In genomic region chr20:45564760-45565276, GRCh38 we compare ENCODE assay signal across 31 cellular contexts. TPM values are rescaled to one million over a fixed set of nuclear protein-coding genes. Genes with fewer than 3 reads are reported as not detected.
A peak's percentile ranks its signal among the peaks of the same experiment; 100 is the strongest.
DNase-seq lines count a peak whose midpoint lies in the region; ATAC-seq, FAIRE-seq and TF ChIP-seq lines count a peak whose summit lies in the region.
"Had no signal": no experiment of that assay in that cellular context is flagged by ENCODE, and none has a peak within 500 bp of the region (broad histone marks: within the 10 kb centered on the region; RNA-seq: fewer than 3 reads in every experiment).

No MANE protein-coding gene starts in this region.

- no peaks in the 10 kb centered on the region for H3K79me2 ChIP-seq in K562 (ENCODE audit: control insufficient read depth, insufficient read depth, low read length)

- H3K27me3 ChIP-seq in K562 (ENCODE audit: control insufficient read depth in 2 of 2, insufficient read depth in 2 of 2, low read length in 2 of 2): no peaks in the 10 kb centered on the region
- H3K27me3 ChIP-seq: BLaER1 had no signal

- H3K4me2 ChIP-seq in K562 (ENCODE audit: insufficient read depth, low read length): no peak overlapping the region
- H3K4me2 ChIP-seq: BLaER1 had no signal

- no peak overlapping the region for H3K4me3 Mint-ChIP-seq in progenitor cell of endocrine pancreas (ENCODE audit: low read depth)
- H3K4me3 Mint-ChIP-seq: CD14-positive monocyte; CD4-positive, alpha-beta memory T cell; CD4-positive, CD25-positive, alpha-beta regulatory T cell; CD8-positive, alpha-beta memory T cell had no signal

- H3K9me3 ChIP-seq in HEK293 (ENCODE audit: control insufficient read depth, insufficient read depth, low read depth, low read length) (no peaks in the 10 kb centered on the region), K562 (replicated peaks; ENCODE audit: control insufficient read depth, insufficient read depth, low read depth, low read length) (no peaks in the 10 kb centered on the region)
- H3K9me3 ChIP-seq: BE2C, BLaER1 had no signal

- intact Hi-C loops in K562 (cut with micrococcal nuclease): no loop called here
- intact Hi-C loops in lower leg skin (cut with DNase I; ENCODE audit: low total_unique reads): no loop called here

- peak overlapping the region; percentile 64 for H3K27ac Mint-ChIP-seq in progenitor cell of endocrine pancreas
- H3K27ac Mint-ChIP-seq: CD4-positive, alpha-beta memory T cell; CD4-positive, CD25-positive, alpha-beta regulatory T cell; CD8-positive, alpha-beta memory T cell had no signal

- WGBS in K562 (ENCODE audit: insufficient coverage, low coverage, missing lambda C conversion rate): 0% methylated on average over 2 of the region's 2 CpGs
- WGBS in lower leg skin, 2 donors: 82 to 91% methylated on average over 2 of the region's 2 CpGs

- no peaks in the 10 kb centered on the region for H3K36me3 Mint-ChIP-seq in progenitor cell of endocrine pancreas (ENCODE audit: insufficient read depth)
- H3K36me3 Mint-ChIP-seq: CD14-positive monocyte; CD4-positive, alpha-beta memory T cell; CD4-positive, CD25-positive, alpha-beta regulatory T cell; CD8-positive, alpha-beta memory T cell had no signal

- POLR2A ChIA-PET in HEK293 (lab: Yijun Ruan, JAX): interaction anchor here (0.7 kb wide), 2 partner anchors 22 to 772 kb away, joined by 3 read pairs; no protein-coding TSS in a partner anchor
- POLR2A ChIA-PET in K562 (lab: Yijun Ruan, JAX): no interaction called here

- no peak for TF ChIP-seq CTCF in HEK293 (tag by site-specific recombination; IDR thresholded peaks at IDR 0.05)
- TF ChIP-seq CTCF in K562 (IDR thresholded peaks at IDR 0.05 in 2 of 3, conservative IDR thresholded peaks at IDR 0.05 in 1 of 3; ENCODE audit: insufficient read depth in 2 of 3, low read depth in 1 of 3, low read length in 3 of 3): no peak
- TF ChIP-seq CTCF in progenitor cell of endocrine pancreas (IDR thresholded peaks at IDR 0.05; ENCODE audit: unreplicated experiment): no peak
- TF ChIP-seq CTCF in lower leg skin (IDR thresholded peaks at IDR 0.05): no peak

- no peak for TF ChIP-seq RAD21 in K562 (CRISPR knock-in tag; conservative IDR thresholded peaks at IDR 0.05 in 1 of 2, IDR thresholded peaks at IDR 0.05 in 1 of 2)

- H3K27ac ChIP-seq in HEK293 (ENCODE audit: extremely low read depth, low read depth, low read length) (no peak overlapping the region), K562 (ENCODE audit: extremely low read depth, low read depth, low read length) (no peak overlapping the region)
- H3K27ac ChIP-seq: BLaER1 had no signal

- peaks cover 9% of the 10 kb centered on the region for H3K4me1 Mint-ChIP-seq in progenitor cell of endocrine pancreas (ENCODE audit: low read depth)
- H3K4me1 Mint-ChIP-seq: CD14-positive monocyte; CD4-positive, alpha-beta memory T cell; CD4-positive, CD25-positive, alpha-beta regulatory T cell; CD8-positive, alpha-beta memory T cell had no signal

- H3K4me3 ChIP-seq in HEK293 (ENCODE audit: low read depth, low read length) (no peak overlapping the region), K562 (no peak overlapping the region), lower leg skin (ENCODE audit: low read depth, poor library complexity, severe bottlenecking) (no peak overlapping the region)
- H3K4me3 ChIP-seq: BLaER1, GM12878 had no signal

- H2AFZ ChIP-seq in K562 (ENCODE audit: low read depth, low read length): no peak overlapping the region

- H3K9ac ChIP-seq in K562 (ENCODE audit: insufficient read depth in 1 of 2, low read depth in 2 of 2, low read length in 2 of 2): no peak overlapping the region
- H3K9ac ChIP-seq: BLaER1 had no signal

- in situ Hi-C loops in K562 (cut with MboI): no loop called here

- TF ChIP-seq EP300 in K562 (IDR thresholded peaks at IDR 0.05; ENCODE audit: low read length): no peak

- CTCF ChIA-PET in HEK293 (lab: Yijun Ruan, JAX): interaction anchor here (0.6 kb wide), 1 partner anchor 116 kb away, joined by 3 read pairs; no protein-coding TSS in a partner anchor
- CTCF ChIA-PET in K562 (lab: Yijun Ruan, JAX; ENCODE audit: low intra/inter-chr PET ratio): no interaction called here

- FAIRE-seq in K562 (lab: Jason Lieb, UNC): no peak
- FAIRE-seq: A204.1, GM12878, GM12892, GM18507, GM19239 had no signal

- no peak for ATAC-seq in K562
- no peak for ATAC-seq in GM18511 (IDR thresholded peaks at IDR 0.05; ENCODE audit: unreplicated experiment)
- ATAC-seq: GM12878 had no signal

- H3K9me3 Mint-ChIP-seq in progenitor cell of endocrine pancreas (ENCODE audit: low read depth): no peaks in the 10 kb centered on the region

- no TSS peak for BruUV-seq in K562 (replicated peaks; lab: Mats Ljungman, UMichigan)

- peaks cover 6% of the 10 kb centered on the region for H3K27me3 Mint-ChIP-seq in progenitor cell of endocrine pancreas

- H3K36me3 ChIP-seq in HEK293 (ENCODE audit: control insufficient read depth in 2 of 2, insufficient read depth in 1 of 2, low read length in 2 of 2) (no peaks in the 10 kb centered on the region), K562 (ENCODE audit: control insufficient read depth, insufficient read depth, low read length) (no peaks in the 10 kb centered on the region)
- H3K36me3 ChIP-seq: BE2C, BLaER1 had no signal

- no peaks in the 10 kb centered on the region for H4K20me1 ChIP-seq in K562 (replicated peaks; ENCODE audit: control insufficient read depth, insufficient read depth, low read length)
- H4K20me1 ChIP-seq: BLaER1 had no signal

- TF ChIP-seq POLR2A in K562 (conservative IDR thresholded peaks at IDR 0.05) (no peak), lower leg skin (IDR thresholded peaks at IDR 0.05) (no peak)

- DNase-seq in K562 (ENCODE audit: extremely low read depth in 1 of 4, low spot score in 3 of 4): no peak
- DNase-seq in progenitor cell of endocrine pancreas (ENCODE audit: low spot score, unreplicated experiment): no peak
- DNase-seq in lower leg skin (ENCODE audit: low spot score in 2 of 2): no peak
- no peak for DNase-seq in NCI-H510A treated with DMSO at 0.1 percent for 48 hours (lab: John Stamatoyannopoulos, UW)
- DNase-seq: 8988T; ACHN; BE2C; C1 segment of cervical spinal cord; CD4-positive, alpha-beta memory T cell; CD4-positive, CD25-positive, alpha-beta regulatory T cell; CD8-positive, alpha-beta memory T cell; COR-L47; DMS 273 treated with DMSO at 0.1 percent for 48 hours; DMS153; DMS79; DND-41; EL; GDM1 had no signal

- H3K4me1 ChIP-seq in HEK293 (ENCODE audit: control insufficient read depth, insufficient read depth, low read length) (no peaks in the 10 kb centered on the region), K562 (replicated peaks in 1 of 2; ENCODE audit: control insufficient read depth in 2 of 2, insufficient read depth in 2 of 2, low read length in 2 of 2) (no peaks in the 10 kb centered on the region)
- H3K4me1 ChIP-seq: BE2C had no signal

- H3K9me1 ChIP-seq in K562 (ENCODE audit: control insufficient read depth, insufficient read depth, low read length): no peaks in the 10 kb centered on the region

RNA-seq across cellular contexts. Expression of gene WFDC8, which starts 14.3 kb away (rescaled TPM):
- not detected in 2 replicates for total RNA-seq in K562 (2011; cell fraction: chromatin; rRNA removed; ENCODE audit: low replicate concordance)
- total RNA-seq in K562 (2011; cell fraction: nucleolus; rRNA removed): not detected in 2 replicates
- not detected in 2 replicates for total RNA-seq in K562 (2011; cell fraction: nucleoplasm; rRNA removed)
- total RNA-seq in K562 (2014; rRNA removed): not detected in 2 replicates
- total RNA-seq in K562 (2014; rRNA removed; fragmentation: Illumina TruSeq; extraction: Trizol): not detected in 2 replicates
- not detected in 2 replicates for total RNA-seq in K562 (2015; rRNA removed; fragmentation: Illumina TruSeq; extraction: Trizol)
- not detected in 2 replicates for total RNA-seq in K562 (2021)
- not detected in 2 replicates for polyA plus RNA-seq in K562 (2011; rRNA removed)
- polyA plus RNA-seq in K562 (2011; cell fraction: cytosol; rRNA removed): not detected in 2 replicates
- not detected in 2 replicates for polyA plus RNA-seq in K562 (2011; cell fraction: nucleus; rRNA removed)
- polyA plus RNA-seq in K562 (2012): not detected in 2 replicates
- not detected in 2 replicates for polyA plus RNA-seq in K562 (2014; fragmentation: Illumina TruSeq; extraction: Trizol)
- polyA plus RNA-seq in K562 (2014; fragmentation: Nextera tagmentation; extraction: Ambion mirVana): not detected
- polyA plus RNA-seq in K562 (2014; rRNA removed): not detected in 2 replicates
- not detected in 2 replicates for polyA minus RNA-seq in K562 (2011; rRNA and poly(A)+ RNA removed)
- not detected in 2 replicates for polyA minus RNA-seq in K562 (2011; cell fraction: cytosol; rRNA and poly(A)+ RNA removed)
- not detected in 2 replicates for polyA minus RNA-seq in K562 (2011; cell fraction: nucleus; rRNA and poly(A)+ RNA removed)
- not detected in 2 replicates for total RNA-seq in progenitor cell of endocrine pancreas
- not detected for total RNA-seq in lower leg skin
- total RNA-seq: A673; CD4-positive, alpha-beta memory T cell; CD4-positive, CD25-positive, alpha-beta regulatory T cell; CD8-positive, alpha-beta memory T cell; Daoy; G401; GM12878 had no signal
- polyA plus RNA-seq: AG04450; CD14-positive monocyte; CD4-positive, alpha-beta memory T cell; CD4-positive, CD25-positive, alpha-beta regulatory T cell; CD8-positive, alpha-beta memory T cell; GM12878 had no signal

RNA-seq across cellular contexts. Expression of gene EPPIN, which starts 17.6 kb away (rescaled TPM):
- total RNA-seq in K562 (2011; cell fraction: chromatin; rRNA removed; ENCODE audit: low replicate concordance): not detected in 2 replicates
- total RNA-seq in K562 (2011; cell fraction: nucleolus; rRNA removed): not detected in 2 replicates
- not detected in 2 replicates for total RNA-seq in K562 (2011; cell fraction: nucleoplasm; rRNA removed)
- not detected in 2 replicates for total RNA-seq in K562 (2014; rRNA removed)
- total RNA-seq in K562 (2014; rRNA removed; fragmentation: Illumina TruSeq; extraction: Trizol): not detected in 2 replicates
- not detected in 2 replicates for total RNA-seq in K562 (2015; rRNA removed; fragmentation: Illumina TruSeq; extraction: Trizol)
- total RNA-seq in K562 (2021): not detected in 2 replicates
- polyA plus RNA-seq in K562 (2011; rRNA removed): not detected in 2 replicates
- polyA plus RNA-seq in K562 (2011; cell fraction: cytosol; rRNA removed): not detected in 2 replicates
- not detected in 2 replicates for polyA plus RNA-seq in K562 (2011; cell fraction: nucleus; rRNA removed)
- not detected in 2 replicates for polyA plus RNA-seq in K562 (2012)
- polyA plus RNA-seq in K562 (2014; fragmentation: Illumina TruSeq; extraction: Trizol): not detected in 2 replicates
- polyA plus RNA-seq in K562 (2014; fragmentation: Nextera tagmentation; extraction: Ambion mirVana): not detected
- not detected in 2 replicates for polyA plus RNA-seq in K562 (2014; rRNA removed)
- not detected in 2 replicates for polyA minus RNA-seq in K562 (2011; rRNA and poly(A)+ RNA removed)
- polyA minus RNA-seq in K562 (2011; cell fraction: cytosol; rRNA and poly(A)+ RNA removed): not detected in 2 replicates
- polyA minus RNA-seq in K562 (2011; cell fraction: nucleus; rRNA and poly(A)+ RNA removed): not detected in 2 replicates
- not detected in 2 replicates for total RNA-seq in progenitor cell of endocrine pancreas
- not detected for total RNA-seq in lower leg skin
- total RNA-seq: A673; CD4-positive, alpha-beta memory T cell; CD4-positive, CD25-positive, alpha-beta regulatory T cell; CD8-positive, alpha-beta memory T cell; Daoy; G401; GM12878 had no signal
- polyA plus RNA-seq: AG04450; CD14-positive monocyte; CD4-positive, alpha-beta memory T cell; CD4-positive, CD25-positive, alpha-beta regulatory T cell; CD8-positive, alpha-beta memory T cell; GM12878 had no signal

RNA-seq across cellular contexts. Expression of gene WFDC6, which starts 25.5 kb away (rescaled TPM):
- total RNA-seq in K562 (2011; cell fraction: chromatin; rRNA removed; ENCODE audit: low replicate concordance): not detected in 2 replicates
- not detected in 2 replicates for total RNA-seq in K562 (2011; cell fraction: nucleolus; rRNA removed)
- total RNA-seq in K562 (2011; cell fraction: nucleoplasm; rRNA removed): not detected in 2 replicates
- total RNA-seq in K562 (2014; rRNA removed) (not detected in 2 replicates), K562 (2014; rRNA removed; fragmentation: Illumina TruSeq; extraction: Trizol) (not detected in 2 replicates), K562 (2015; rRNA removed; fragmentation: Illumina TruSeq; extraction: Trizol) (not detected in 2 replicates), K562 (2021) (not detected in 2 replicates), progenitor cell of endocrine pancreas (not detected in 2 replicates), lower leg skin (1 to 10 TPM in 1 of 4 donors, not detected in 3; 1.6 TPM)
- polyA plus RNA-seq in K562 (2011; rRNA removed) (not detected in 2 replicates), K562 (2014; fragmentation: Illumina TruSeq; extraction: Trizol) (not detected in 2 replicates), K562 (2014; fragmentation: Nextera tagmentation; extraction: Ambion mirVana) (not detected), K562 (2014; rRNA removed) (not detected in 2 replicates)
- not detected in 2 replicates for polyA plus RNA-seq in K562 (2011; cell fraction: cytosol; rRNA removed)
- not detected in 2 replicates for polyA plus RNA-seq in K562 (2011; cell fraction: nucleus; rRNA removed)
- polyA plus RNA-seq in K562 (2012): not detected in 2 replicates
- not detected in 2 replicates for polyA minus RNA-seq in K562 (2011; rRNA and poly(A)+ RNA removed)
- not detected in 2 replicates for polyA minus RNA-seq in K562 (2011; cell fraction: cytosol; rRNA and poly(A)+ RNA removed)
- polyA minus RNA-seq in K562 (2011; cell fraction: nucleus; rRNA and poly(A)+ RNA removed): not detected in 2 replicates
- total RNA-seq: A673; CD4-positive, alpha-beta memory T cell; CD4-positive, CD25-positive, alpha-beta regulatory T cell; CD8-positive, alpha-beta memory T cell; Daoy; G401; GM12878 had no signal
- polyA plus RNA-seq: AG04450; CD14-positive monocyte; CD4-positive, alpha-beta memory T cell; CD4-positive, CD25-positive, alpha-beta regulatory T cell; CD8-positive, alpha-beta memory T cell; GM12878 had no signal

RNA-seq across cellular contexts. Expression of gene SPINT3, which starts 49.4 kb away (rescaled TPM):
- total RNA-seq in K562 (2011; cell fraction: chromatin; rRNA removed; ENCODE audit: low replicate concordance): not detected in 2 replicates
- not detected in 2 replicates for total RNA-seq in K562 (2011; cell fraction: nucleolus; rRNA removed)
- total RNA-seq in K562 (2011; cell fraction: nucleoplasm; rRNA removed): not detected in 2 replicates
- total RNA-seq in K562 (2014; rRNA removed) (not detected in 2 replicates), K562 (2014; rRNA removed; fragmentation: Illumina TruSeq; extraction: Trizol) (not detected in 2 replicates), K562 (2015; rRNA removed; fragmentation: Illumina TruSeq; extraction: Trizol) (not detected in 2 replicates), K562 (2021) (not detected in 2 replicates), progenitor cell of endocrine pancreas (not detected in 2 replicates), lower leg skin (not detected)
- polyA plus RNA-seq in K562 (2011; rRNA removed) (not detected in 2 replicates), K562 (2014; fragmentation: Illumina TruSeq; extraction: Trizol) (not detected in 2 replicates), K562 (2014; fragmentation: Nextera tagmentation; extraction: Ambion mirVana) (not detected), K562 (2014; rRNA removed) (not detected in 2 replicates)
- not detected in 2 replicates for polyA plus RNA-seq in K562 (2011; cell fraction: cytosol; rRNA removed)
- polyA plus RNA-seq in K562 (2011; cell fraction: nucleus; rRNA removed): not detected in 2 replicates
- not detected in 2 replicates for polyA plus RNA-seq in K562 (2012)
- polyA minus RNA-seq in K562 (2011; rRNA and poly(A)+ RNA removed): not detected in 2 replicates
- not detected in 2 replicates for polyA minus RNA-seq in K562 (2011; cell fraction: cytosol; rRNA and poly(A)+ RNA removed)
- not detected in 2 replicates for polyA minus RNA-seq in K562 (2011; cell fraction: nucleus; rRNA and poly(A)+ RNA removed)
- total RNA-seq: A673; CD4-positive, alpha-beta memory T cell; CD4-positive, CD25-positive, alpha-beta regulatory T cell; CD8-positive, alpha-beta memory T cell; Daoy; G401; GM12878 had no signal
- polyA plus RNA-seq: AG04450; CD14-positive monocyte; CD4-positive, alpha-beta memory T cell; CD4-positive, CD25-positive, alpha-beta regulatory T cell; CD8-positive, alpha-beta memory T cell; GM12878 had no signal
